ENCODE assay signal across 16 cellular contexts in genomic region chr10:3080608-3081007, GRCh38. TPM values are rescaled to one million over a fixed set of nuclear protein-coding genes. Genes with fewer than 3 reads are reported as not detected.
A peak's percentile ranks its signal among the peaks of the same experiment; 100 is the strongest.
DNase-seq lines count a peak whose midpoint lies in the region; ATAC-seq, FAIRE-seq and TF ChIP-seq lines count a peak whose summit lies in the region.
"Had no signal": no experiment of that assay in that cellular context is flagged by ENCODE, and none has a peak within 500 bp of the region (broad histone marks: within the 10 kb centered on the region; RNA-seq: fewer than 3 reads in every experiment).

No MANE protein-coding gene starts in this region.

- dilution Hi-C loops in endothelial cell of umbilical vein (cut with MboI; ENCODE audit: extremely low pct_ligation_motif_present, low sequenced_read_pairs) = no loop called here

- POLR2A ChIA-PET in OCI-LY7 (lab: Charles Lee) = interaction anchor here (0.7 to 1.0 kb wide), 3 partner anchors 8 to 14 kb away, joined by 3 to 4 read pairs (median 3); no protein-coding TSS in a partner anchor
- POLR2A ChIA-PET in endothelial cell of umbilical vein (lab: Charles Lee) = interaction anchor here (0.9 to 1.6 kb wide), 3 partner anchors 9 to 15 kb away, joined by 3 to 7 read pairs (median 4); no protein-coding TSS in a partner anchor

- no peaks in the 10 kb centered on the region for H3K9me1 ChIP-seq in endothelial cell of umbilical vein (replicated peaks; ENCODE audit: control insufficient read depth, extremely low read depth, insufficient read depth, low read length)

- no peaks in the 10 kb centered on the region for H3K4me1 ChIP-seq in OCI-LY7 (ENCODE audit: insufficient read depth, low read length, poor library complexity, severe bottlenecking)
- H3K4me1 ChIP-seq in endothelial cell of umbilical vein (ENCODE audit: control insufficient read depth, extremely low read depth, insufficient read depth, low read length) = no peaks in the 10 kb centered on the region
- H3K4me1 ChIP-seq: parathyroid adenoma had no signal

- no peaks in the 10 kb centered on the region for H3K9me3 ChIP-seq in OCI-LY7 (ENCODE audit: low read length)
- no peaks in the 10 kb centered on the region for H3K9me3 ChIP-seq in endothelial cell of umbilical vein (replicated peaks; ENCODE audit: control insufficient read depth, insufficient read depth, low read length)

- no peak overlapping the region for H3K9ac ChIP-seq in endothelial cell of umbilical vein (replicated peaks; ENCODE audit: extremely low read depth, insufficient read depth, low read length)
- H3K9ac ChIP-seq: parathyroid adenoma had no signal

- peak; percentile 67 for ATAC-seq in Right ventricle myocardium superior (ENCODE audit: poor library complexity)
- no peak for ATAC-seq in GM18873 (IDR thresholded peaks at IDR 0.05; ENCODE audit: low FRiP score, unreplicated experiment)
- ATAC-seq in GM21786 (IDR thresholded peaks at IDR 0.05; ENCODE audit: unreplicated experiment) = no peak
- ATAC-seq: stimulated activated effector memory CD8-positive, alpha-beta T cell treated with anti-CD3 and anti-CD28 coated beads, Interleukin-12 subunit alpha, Interleukin-12 subunit beta, amount 100 ng/mL, for 72 hours had no signal

- intact Hi-C loops in Right ventricle myocardium superior (cut with DNase I) (no loop called here), cardiac septum (cut with DNase I) (no loop called here), OCI-LY7 (cut with micrococcal nuclease; ENCODE audit: unreplicated experiment) (no loop called here), endothelial cell of umbilical vein (cut with micrococcal nuclease) (no loop called here)

- H3K4me2 ChIP-seq in OCI-LY7 (ENCODE audit: low read length) (no peak overlapping the region), endothelial cell of umbilical vein (ENCODE audit: insufficient read depth, low read length) (no peak overlapping the region)

- DNase-seq in Right ventricle myocardium superior = no peak
- DNase-seq in cardiac septum (ENCODE audit: low spot score) = no peak
- DNase-seq in OCI-LY7 (ENCODE audit: low spot score) = peak; percentile 18
- peak; percentile 53 for DNase-seq in endothelial cell of umbilical vein (ENCODE audit: low read depth, low spot score)
- no peak for DNase-seq in ecto neural progenitor cell (ENCODE audit: low spot score)
- no peak for DNase-seq in NCI-H128 (lab: John Stamatoyannopoulos, UW; ENCODE audit: unreplicated experiment)
- DNase-seq: activated CD4-positive, alpha-beta T cell treated with anti-CD3 and anti-CD28 coated beads for 48 hours; activated gamma-delta T cell treated with Interleukin-2 at 50 U/mL for 16 hours; midbrain; NCI-H1417; stimulated activated CD4-positive, alpha-beta T cell treated with anti-CD3 and anti-CD28 coated beads, Interleukin-2, amount 100 ng/mL, for 48 hours had no signal

- H4K20me1 ChIP-seq in OCI-LY7 (ENCODE audit: insufficient read depth, low read length) = peaks cover 17% of the 10 kb centered on the region
- no peaks in the 10 kb centered on the region for H4K20me1 ChIP-seq in endothelial cell of umbilical vein (replicated peaks; ENCODE audit: control insufficient read depth, extremely low read depth, insufficient read depth, low read length)

- no peak for FAIRE-seq in endothelial cell of umbilical vein (lab: Jason Lieb, UNC)
- FAIRE-seq: GM18507 had no signal

- CTCF ChIA-PET in OCI-LY7 (lab: Charles Lee; ENCODE audit: unreplicated experiment) (interaction anchor here (1.0 kb wide), 1 partner anchor 10 kb away, joined by 4 read pairs; no protein-coding TSS in a partner anchor), endothelial cell of umbilical vein (lab: Charles Lee) (interaction anchor here (0.7 to 1.8 kb wide), 10 partner anchors 9 to 57 kb away, joined by 3 to 10 read pairs (median 5); no protein-coding TSS in a partner anchor)

- H3K79me2 ChIP-seq in OCI-LY7 (ENCODE audit: insufficient read depth, low read depth, low read length) = peaks cover 58% of the 10 kb centered on the region
- H3K79me2 ChIP-seq in endothelial cell of umbilical vein (ENCODE audit: control insufficient read depth, insufficient read depth, low read length) = peaks cover 78% of the 10 kb centered on the region
- H3K79me2 ChIP-seq: parathyroid adenoma had no signal

- no peaks in the 10 kb centered on the region for H3K9me2 ChIP-seq in OCI-LY7 (ENCODE audit: insufficient read depth, low read length)

- TF ChIP-seq CTCF in OCI-LY7 (conservative IDR thresholded peaks at IDR 0.05; ENCODE audit: low read length) = 0 out of 2 replicates have a peak, but pooled peaks have one; percentile 31
- no peak for TF ChIP-seq CTCF in endothelial cell of umbilical vein (IDR thresholded peaks at IDR 0.05; ENCODE audit: extremely low read depth in 1 of 2, insufficient read depth in 1 of 2, low read depth in 1 of 2, low read length in 2 of 2)

- no peak overlapping the region for H3K27ac ChIP-seq in OCI-LY7 (ENCODE audit: low read depth, low read length, poor library complexity, severe bottlenecking)
- no peak overlapping the region for H3K27ac ChIP-seq in endothelial cell of umbilical vein (ENCODE audit: insufficient read depth, low read depth, low read length)
- H3K27ac ChIP-seq: parathyroid adenoma had no signal

- H3K36me3 ChIP-seq in OCI-LY7 (ENCODE audit: insufficient read depth, low read length) (peaks cover 78% of the 10 kb centered on the region), endothelial cell of umbilical vein (ENCODE audit: control insufficient read depth in 2 of 2, extremely low read depth in 1 of 2, insufficient read depth in 2 of 2, low read length in 2 of 2) (peaks cover 11 to 21% of the 10 kb centered on the region in 2 experiments)

- TF ChIP-seq POLR2A in endothelial cell of umbilical vein (IDR thresholded peaks at IDR 0.05; ENCODE audit: low read depth, low read length) = no peak

- BruUV-seq in OCI-LY7 (replicated peaks; lab: Mats Ljungman, UMichigan) (no TSS peak), endothelial cell of umbilical vein (replicated peaks; lab: Mats Ljungman, UMichigan) (no TSS peak)

- H2AFZ ChIP-seq in OCI-LY7 (ENCODE audit: low read length) (no peak overlapping the region), endothelial cell of umbilical vein (ENCODE audit: low read depth, low read length) (no peak overlapping the region)
- H2AFZ ChIP-seq: parathyroid adenoma had no signal

- no peaks in the 10 kb centered on the region for H3K27me3 ChIP-seq in endothelial cell of umbilical vein (ENCODE audit: control insufficient read depth in 2 of 2, insufficient read depth in 2 of 2, low read length in 2 of 2)

- no peak overlapping the region for H3K4me3 ChIP-seq in OCI-LY7 (ENCODE audit: low read depth, low read length, poor library complexity, severe bottlenecking)
- H3K4me3 ChIP-seq in endothelial cell of umbilical vein (replicated peaks in 1 of 3; ENCODE audit: insufficient read depth in 1 of 3, low read depth in 1 of 3, low read length in 3 of 3) = no peak overlapping the region

TF ChIP-seq in endothelial cell of umbilical vein, 7 proteins besides CTCF, POLR2A, EP300 and RAD21:
- no peak for TF ChIP-seq POLR2AphosphoS5 (IDR thresholded peaks at IDR 0.05; ENCODE audit: insufficient read depth, low read depth, low read length)
- no peak for TF ChIP-seq GATA2 (IDR thresholded peaks at IDR 0.05; ENCODE audit: insufficient read depth, insufficient read length, low read depth, low read length)
- TF ChIP-seq MYC (IDR thresholded peaks at IDR 0.05; ENCODE audit: low read depth, low read length) = no peak
- no peak for TF ChIP-seq JUN (IDR thresholded peaks at IDR 0.05; ENCODE audit: borderline replicate concordance, insufficient read depth, insufficient read length, low read depth)
- no peak for TF ChIP-seq EZH2 (IDR thresholded peaks at IDR 0.05; ENCODE audit: borderline replicate concordance, low read depth, low read length, severe bottlenecking)
- TF ChIP-seq MAX (IDR thresholded peaks at IDR 0.05; ENCODE audit: insufficient read depth, insufficient read length) = no peak
- no peak for TF ChIP-seq FOS (IDR thresholded peaks at IDR 0.05; ENCODE audit: borderline replicate concordance, insufficient read depth, low read length)

RNA-seq across cellular contexts. Expression of gene PFKP, which starts 13.3 kb away (rescaled TPM):
- total RNA-seq in Right ventricle myocardium superior (155 TPM), cardiac septum (215 TPM), OCI-LY7 (2022) (116 and 154 TPM in 2 replicates), endothelial cell of umbilical vein (359 and 360 TPM in 2 replicates)
- total RNA-seq in OCI-LY7 (2014; rRNA removed; shearing (Covaris generic)) = 82.2 and 85.4 TPM in 2 replicates
- 185 and 199 TPM in 2 replicates for polyA plus RNA-seq in endothelial cell of umbilical vein
- 217 and 218 TPM in 2 replicates for polyA plus RNA-seq in endothelial cell of umbilical vein (2011; cell fraction: cytosol; rRNA removed)
- polyA plus RNA-seq in endothelial cell of umbilical vein (2011; cell fraction: nucleus; rRNA removed) = 292 and 301 TPM in 2 replicates
- polyA plus RNA-seq in endothelial cell of umbilical vein (2012) = 370 TPM in 2 replicates
- 153 and 184 TPM in 2 replicates for polyA minus RNA-seq in endothelial cell of umbilical vein
- polyA minus RNA-seq in endothelial cell of umbilical vein (2011; cell fraction: cytosol; rRNA and poly(A)+ RNA removed) = 59.9 TPM
- 90.1 and 121 TPM in 2 replicates for polyA minus RNA-seq in endothelial cell of umbilical vein (2011; cell fraction: nucleus; rRNA and poly(A)+ RNA removed)

Comparison
In these comparisons a context has a peak if more than half of its experiments do, and no peak if none do; other contexts are left out.
1. DNase-seq: peak in OCI-LY7 (single experiment) and endothelial cell of umbilical vein (single experiment); none in Right ventricle myocardium superior (single experiment), cardiac septum (single experiment), ecto neural progenitor cell (single experiment) and NCI-H128 (single experiment).